ENCODE assay signal across 20 cellular contexts in the genomic region with DNA sequence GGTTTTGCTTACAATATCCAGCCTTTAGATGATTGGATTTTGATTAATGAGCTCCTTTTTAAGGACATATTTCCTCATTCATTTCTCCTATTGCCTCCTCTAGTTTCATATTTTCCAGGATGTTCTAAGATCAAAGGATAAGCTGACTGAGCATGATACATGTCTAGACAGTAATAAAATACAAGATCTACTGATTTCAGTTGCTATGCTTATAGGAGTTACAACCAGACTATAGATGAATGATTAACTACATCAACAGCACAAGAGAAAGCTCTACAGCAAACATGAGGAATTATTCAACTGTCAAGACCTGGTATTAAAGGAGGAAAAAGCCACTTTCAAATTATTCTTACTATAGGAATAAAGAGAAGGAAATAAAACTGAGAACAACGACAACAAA.
"Had no signal": no experiment of that assay in that cellular context is flagged by ENCODE, and none has a peak within 500 bp of the region (broad histone marks: within the 10 kb centered on the region; RNA-seq: fewer than 3 reads in every experiment).

No MANE protein-coding gene starts in this region.

- ATAC-seq: gastrocnemius medialis; left cardiac atrium; left ventricle myocardium superior; lower lobe of right lung; naive thymus-derived CD4-positive, alpha-beta T cell; psoas muscle; stimulated activated naive CD8-positive, alpha-beta T cell treated with anti-CD3 and anti-CD28 coated beads, Interleukin-15, amount 100 ng/mL, for 72 hours; upper lobe of right lung had no signal

- H3K4me3 Mint-ChIP-seq: naive thymus-derived CD4-positive, alpha-beta T cell; nephron progenitor cell; stimulated activated naive CD8-positive, alpha-beta T cell treated with anti-CD3 and anti-CD28 coated beads, Interleukin-15, amount 100 ng/mL, for 72 hours had no signal

- H3K4me1 Mint-ChIP-seq: naive thymus-derived CD4-positive, alpha-beta T cell; nephron progenitor cell; stimulated activated naive CD8-positive, alpha-beta T cell treated with anti-CD3 and anti-CD28 coated beads, Interleukin-15, amount 100 ng/mL, for 72 hours had no signal

- H3K27ac Mint-ChIP-seq: naive thymus-derived CD4-positive, alpha-beta T cell; nephron progenitor cell; stimulated activated naive CD8-positive, alpha-beta T cell treated with anti-CD3 and anti-CD28 coated beads, Interleukin-15, amount 100 ng/mL, for 72 hours had no signal

- DNase-seq: dorsolateral prefrontal cortex; effector CD4-positive, alpha-beta T cell; gastrocnemius medialis; left cardiac atrium; left ventricle myocardium superior; lower lobe of right lung; naive thymus-derived CD4-positive, alpha-beta T cell; nephron progenitor cell; occipital lobe; ovary; posterior cingulate gyrus; psoas muscle; stimulated activated CD4-positive, alpha-beta T cell treated with anti-CD3 and anti-CD28 coated beads, Interleukin-15, amount 100 ng/mL, for 24 hours; stimulated activated CD4-positive, alpha-beta T cell treated with anti-CD3 and anti-CD28 coated beads, Interleukin-4, amount 100 ng/mL, for 1 hour; stimulated activated CD8-positive, alpha-beta memory T cell treated with anti-CD3 and anti-CD28 coated beads, Interleukin-4, amount 100 ng/mL, for 48 hours; stimulated activated naive CD4-positive, alpha-beta T cell; stimulated activated naive CD8-positive, alpha-beta T cell treated with anti-CD3 and anti-CD28 coated beads, Interleukin-15, amount 100 ng/mL, for 72 hours; transverse colon; upper lobe of right lung; uterus had no signal
